ENCODE assay signal across 8 cellular contexts in the genomic region with DNA sequence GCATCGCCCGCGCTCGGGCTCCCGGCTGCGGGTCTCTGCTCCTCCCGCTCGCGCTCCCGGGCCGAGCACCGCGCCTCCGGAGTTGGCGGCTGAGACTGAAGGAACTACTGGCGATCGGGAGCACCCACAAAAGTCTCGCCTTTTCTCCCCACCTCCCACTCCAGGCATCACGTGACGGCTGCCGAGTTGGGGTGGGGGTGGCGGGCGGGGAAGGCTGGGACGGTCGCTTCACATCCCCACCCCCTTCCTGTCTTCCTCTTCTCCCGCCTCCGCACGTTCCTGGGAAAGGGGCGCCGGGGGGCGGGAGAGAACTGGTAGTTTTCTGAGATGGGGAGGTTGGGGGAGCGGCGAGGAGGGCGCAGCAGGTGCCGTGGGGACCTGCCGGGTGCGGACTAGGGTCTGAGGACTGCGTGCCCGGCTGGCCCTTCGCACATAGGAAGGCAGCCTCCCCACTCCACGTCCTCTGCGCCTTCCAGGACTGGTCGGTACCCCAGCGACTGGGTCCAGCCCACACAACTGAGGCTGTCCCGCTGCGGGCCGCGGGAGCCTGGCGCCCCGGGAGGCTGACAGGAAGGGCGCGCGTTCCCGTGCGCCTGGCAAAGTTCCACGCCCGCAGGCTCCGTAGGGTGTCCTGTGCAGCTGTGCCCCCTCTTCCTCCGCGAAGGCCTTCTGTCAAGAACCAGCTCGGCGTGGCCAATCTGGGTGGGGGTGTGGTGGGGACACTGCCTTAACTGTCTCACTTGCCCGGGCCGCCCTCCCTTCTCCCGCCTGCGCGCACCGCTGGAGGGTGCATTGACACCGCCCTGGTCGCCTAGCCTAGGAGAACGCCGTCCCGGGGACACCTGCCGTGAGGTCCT. TPM values are rescaled to one million over a fixed set of nuclear protein-coding genes. Genes with fewer than 3 reads are reported as not detected.
DNase-seq lines count a peak whose midpoint lies in the region; ATAC-seq and TF ChIP-seq lines count a peak whose summit lies in the region.

Gene LYPD1 (minus strand): TSS at position 102 of the 857 bp plus-strand sequence. CDS start 273 bp downstream, outside the sequence.

- H3K27ac ChIP-seq in layer of hippocampus (ENCODE audit: low read depth, low read length) (peak within 1 kb of the TSS; percentile 25), substantia nigra (ENCODE audit: low read depth, low read length, poor library complexity, severe bottlenecking) (no peak within 1 kb of the TSS), RWPE1 (no peak within 1 kb of the TSS)

- CTCF ChIA-PET in MCF 10A (lab: Yijun Ruan, JAX) (no interaction called here), RWPE1 (lab: Yijun Ruan, JAX) (interaction anchor here (0.5 kb wide), 1 partner anchor 508 kb away, joined by 3 read pairs; no protein-coding TSS in a partner anchor)

- H3K4me3 Mint-ChIP-seq in activated T-cell treated with anti-CD3 and anti-CD28 coated beads, Interleukin-2, amount 50 U/mL, for 24 hours, result no peak within 1 kb of the TSS
- H3K4me3 Mint-ChIP-seq in MCF 10A (ENCODE audit: unreplicated experiment), result peak within 1 kb of the TSS; percentile 55

- H3K27me3 ChIP-seq in layer of hippocampus (ENCODE audit: control insufficient read depth, insufficient read depth, low read length), result peaks cover 4% of the 10 kb centered on the region

- ATAC-seq in GM21390 (IDR thresholded peaks at IDR 0.05; ENCODE audit: unreplicated experiment), result no peak

- peaks cover 62% of the 10 kb centered on the region for H3K27me3 Mint-ChIP-seq in activated T-cell treated with anti-CD3 and anti-CD28 coated beads, Interleukin-2, amount 50 U/mL, for 24 hours
- H3K27me3 Mint-ChIP-seq in MCF 10A (ENCODE audit: insufficient read depth, unreplicated experiment), result peaks cover 26% of the 10 kb centered on the region

- peaks cover 4% of the 10 kb centered on the region for H3K4me1 Mint-ChIP-seq in activated T-cell treated with anti-CD3 and anti-CD28 coated beads, Interleukin-2, amount 50 U/mL, for 24 hours (ENCODE audit: low read depth)
- peaks cover 7% of the 10 kb centered on the region for H3K4me1 Mint-ChIP-seq in MCF 10A (ENCODE audit: insufficient read depth, unreplicated experiment)

- no peak for DNase-seq in activated T-cell treated with anti-CD3 and anti-CD28 coated beads, Interleukin-2, amount 50 U/mL, for 24 hours
- no peak for DNase-seq in activated T-cell treated with anti-CD3 and anti-CD28 coated beads, Interleukin-2, amount 50 U/mL, for 1 hour
- DNase-seq in MCF 10A (ENCODE audit: unreplicated experiment), result no peak
- DNase-seq in substantia nigra (lab: John Stamatoyannopoulos, UW), result peak in 34 of 49 donors; percentile 5 to 69 (median 41)
- no peak for DNase-seq in NOMO-1 (lab: John Stamatoyannopoulos, UW; ENCODE audit: unreplicated experiment in 2 of 2)
- no peak for DNase-seq in RWPE1 (ENCODE audit: low spot score)

- no peaks in the 10 kb centered on the region for H3K36me3 Mint-ChIP-seq in activated T-cell treated with anti-CD3 and anti-CD28 coated beads, Interleukin-2, amount 50 U/mL, for 24 hours (ENCODE audit: low read depth)
- H3K36me3 Mint-ChIP-seq in MCF 10A (ENCODE audit: insufficient read depth, unreplicated experiment), result no peaks in the 10 kb centered on the region

- TF ChIP-seq CTCF in MCF 10A (IDR thresholded peaks at IDR 0.05; ENCODE audit: unreplicated experiment) (no peak), RWPE1 (conservative IDR thresholded peaks at IDR 0.05; ENCODE audit: low read depth) (no peak)

- H3K27ac Mint-ChIP-seq in activated T-cell treated with anti-CD3 and anti-CD28 coated beads, Interleukin-2, amount 50 U/mL, for 24 hours, result peak within 1 kb of the TSS; percentile 33
- H3K27ac Mint-ChIP-seq in MCF 10A (ENCODE audit: low read depth, unreplicated experiment), result no peak within 1 kb of the TSS

- no peaks in the 10 kb centered on the region for H3K9me3 Mint-ChIP-seq in activated T-cell treated with anti-CD3 and anti-CD28 coated beads, Interleukin-2, amount 50 U/mL, for 24 hours
- H3K9me3 Mint-ChIP-seq in MCF 10A (ENCODE audit: unreplicated experiment), result no peaks in the 10 kb centered on the region

- POLR2A ChIA-PET in MCF 10A (lab: Yijun Ruan, JAX) (no interaction called here), RWPE1 (lab: Yijun Ruan, JAX; ENCODE audit: low non-redundant PET) (no interaction called here)

- intact Hi-C loops in MCF 10A (cut with micrococcal nuclease), result no loop called here

- BruUV-seq in MCF 10A (replicated peaks; lab: Mats Ljungman, UMichigan), result no TSS peak

RNA-seq across cellular contexts. Expression of gene LYPD1, which starts in this region (rescaled TPM):
- not detected in 2 replicates for total RNA-seq in MCF 10A (2022)

Comparison
In these comparisons a context has a peak if more than half of its experiments do, and no peak if none do; other contexts are left out.
1. DNase-seq: peak in substantia nigra (34 of 49); none in activated T-cell treated with anti-CD3 and anti-CD28 coated beads, Interleukin-2, amount 50 U/mL, for 24 hours (single experiment), activated T-cell treated with anti-CD3 and anti-CD28 coated beads, Interleukin-2, amount 50 U/mL, for 1 hour (single experiment), MCF 10A (single experiment), NOMO-1 (0 of 2) and RWPE1 (single experiment).